Comparison of ENCODE assay signal across 8 cellular contexts in genomic region chr1:17059391-17060128, GRCh38. TPM values are rescaled to one million over a fixed set of nuclear protein-coding genes. Genes with fewer than 3 reads are reported as not detected.
DNase-seq lines count a peak whose midpoint lies in the region; TF ChIP-seq lines count a peak whose summit lies in the region.

No MANE protein-coding gene starts in this region.

- H3K27me3 ChIP-seq in Karpas-422 (ENCODE audit: low read length): no peaks in the 10 kb centered on the region

- H3K79me2 ChIP-seq in Karpas-422 (ENCODE audit: low read length): no peaks in the 10 kb centered on the region

- H3K9ac ChIP-seq in Karpas-422 (ENCODE audit: low read length): peak overlapping the region; percentile 22; the same call in 1 of the 2 replicates

- H3K36me3 ChIP-seq in Karpas-422 (ENCODE audit: insufficient read depth, low read length): no peaks in the 10 kb centered on the region

- H3K27ac ChIP-seq in Karpas-422 (ENCODE audit: low read length): no peak overlapping the region

- no peaks in the 10 kb centered on the region for H4K20me1 ChIP-seq in Karpas-422 (ENCODE audit: insufficient read depth, low read depth, low read length)

- in situ Hi-C loops in astrocyte of the spinal cord (cut with HindIII; ENCODE audit: low sequenced_read_pairs): no loop called here

- H3K4me1 ChIP-seq in Karpas-422 (ENCODE audit: low read length): peaks cover 11% of the 10 kb centered on the region

- peak overlapping the region; percentile 53 for H3K4me2 ChIP-seq in Karpas-422 (ENCODE audit: low read depth, low read length, poor library complexity, severe bottlenecking)

- H3K9me3 ChIP-seq in Karpas-422 (ENCODE audit: low read length): no peaks in the 10 kb centered on the region

- H2AFZ ChIP-seq in Karpas-422 (ENCODE audit: low read length): no peak overlapping the region

- peak; percentile 89 for TF ChIP-seq CTCF in astrocyte of the spinal cord (IDR thresholded peaks at IDR 0.05; ENCODE audit: low read depth, low read length)

- no peaks in the 10 kb centered on the region for H3K9me2 ChIP-seq in Karpas-422 (replicated peaks; ENCODE audit: insufficient read depth, low read length)

- DNase-seq in A172 (ENCODE audit: low spot score) (peak; percentile 69), GF-D8 (lab: John Stamatoyannopoulos, UW) (peak; percentile 84), Karpas-422 (peak; percentile 87), RKO (ENCODE audit: low spot score) (peak; percentile 58), astrocyte of the spinal cord (ENCODE audit: low read depth, low spot score) (peak; percentile 68), iPS DF 19.7 (ENCODE audit: low read depth, low spot score) (peak; percentile 72), skeletal muscle cell (ENCODE audit: low read depth) (peak; percentile 34), NCI-H774 (lab: John Stamatoyannopoulos, UW) (no peak)

- peak overlapping the region; percentile 23; the same call in 1 of the 2 replicates for H3K4me3 ChIP-seq in Karpas-422 (ENCODE audit: low read length)
- H3K4me3 ChIP-seq in astrocyte of the spinal cord (ENCODE audit: low read depth, low read length): no peak overlapping the region
- no peak overlapping the region for H3K4me3 ChIP-seq in skeletal muscle cell (ENCODE audit: low read depth, low read length)

RNA-seq across cellular contexts. Expression of gene SDHB, which starts 5.7 kb away (rescaled TPM):
- 186 and 241 TPM in 2 replicates for total RNA-seq in A172 (2014; rRNA removed; shearing (Covaris generic))
- 157 and 172 TPM in 2 replicates for total RNA-seq in Karpas-422 (2014; rRNA removed; shearing (Covaris generic); ENCODE audit: low replicate concordance)

RNA-seq across cellular contexts. Expression of gene ATP13A2, which starts 47.8 kb away (rescaled TPM):
- 39.9 and 57.7 TPM in 2 replicates for total RNA-seq in A172 (2014; rRNA removed; shearing (Covaris generic))
- 13.6 and 24.1 TPM in 2 replicates for total RNA-seq in Karpas-422 (2014; rRNA removed; shearing (Covaris generic); ENCODE audit: low replicate concordance)

RNA-seq across cellular contexts. Expression of gene PADI2, which starts 59.7 kb away (rescaled TPM):
- 0.31 TPM in 1 of 2 replicates, not detected in the other for total RNA-seq in A172 (2014; rRNA removed; shearing (Covaris generic))
- total RNA-seq in Karpas-422 (2014; rRNA removed; shearing (Covaris generic); ENCODE audit: low replicate concordance): not detected in 2 replicates
